Comparison of ENCODE assay signal across 20 cellular contexts in the genomic region with DNA sequence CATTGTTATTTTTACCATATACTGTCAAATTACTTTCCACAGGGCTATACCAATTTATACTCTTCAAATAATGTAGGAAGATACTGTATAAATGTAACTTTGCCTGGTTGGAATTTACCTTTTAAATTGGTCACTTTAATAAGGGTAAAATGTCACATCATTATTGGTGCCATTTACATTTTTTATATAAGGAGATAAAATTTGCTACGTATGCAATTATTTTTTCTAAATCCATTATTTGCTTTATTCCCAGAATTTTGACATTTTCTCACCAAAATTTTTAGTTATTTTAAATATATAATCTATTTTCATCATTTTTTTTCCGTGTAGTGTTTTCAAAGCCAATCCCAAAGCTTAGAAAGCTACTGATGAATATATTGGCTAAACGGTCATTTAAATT.
A peak's percentile ranks its signal among the peaks of the same experiment; 100 is the strongest.
DNase-seq lines count a peak whose midpoint lies in the region; ATAC-seq, FAIRE-seq and TF ChIP-seq lines count a peak whose summit lies in the region.
"Had no signal": no experiment of that assay in that cellular context is flagged by ENCODE, and none has a peak within 500 bp of the region (broad histone marks: within the 10 kb centered on the region; RNA-seq: fewer than 3 reads in every experiment).

No MANE protein-coding gene starts in this region.

- H4K5ac ChIP-seq in IMR-90 (ENCODE audit: low read depth, low read length), result no peak overlapping the region

- no peak overlapping the region for H3K14ac ChIP-seq in IMR-90 (replicated peaks; ENCODE audit: low read depth, low read length)

- BruUV-seq in IMR-90 (replicated peaks; lab: Mats Ljungman, UMichigan), result no TSS peak

- in situ Hi-C loops in IMR-90 (cut with MboI; ENCODE audit: low sequenced_read_pairs), result no loop called here

- no peaks in the 10 kb centered on the region for H4K20me1 ChIP-seq in IMR-90 (ENCODE audit: insufficient read depth, low read length)
- H4K20me1 ChIP-seq: BLaER1 treated with 17β-estradiol and CSF1 and Interleukin-3, amounts not matched to agents 10 nM and 100 nM had no signal

- dilution Hi-C loops in IMR-90 (cut with HindIII; ENCODE audit: low sequenced_read_pairs, unreplicated experiment), result no loop called here

- H4K91ac ChIP-seq in IMR-90 (ENCODE audit: insufficient read depth, low read depth, low read length), result no peak overlapping the region

- no peaks in the 10 kb centered on the region for H3K79me1 ChIP-seq in IMR-90 (ENCODE audit: low read depth in 1 of 2, low read length in 2 of 2)

- DNase-seq in A549 (ENCODE audit: low read depth in 1 of 2, low spot score in 1 of 2) (no peak), IMR-90 (no peak), frontal cortex (ENCODE audit: low spot score in 2 of 2) (no peak), ureter (ENCODE audit: low spot score) (no peak)
- no peak for DNase-seq in activated CD4-positive, CD25-positive, alpha-beta regulatory T cell treated with anti-CD3 and anti-CD28 coated beads, Interleukin-2, amount 50 U/mL, for 72 hours
- DNase-seq: 8988T; AML-193; Caco-2; Calu3; CD4-positive, alpha-beta T cell; CD8-positive, alpha-beta T cell; DMS79 treated with DMSO at 0.1 percent for 48 hours; GF-D8 had no signal

- FAIRE-seq in A549 (lab: Jason Lieb, UNC) (no peak), frontal cortex (lab: Jason Lieb, UNC) (peak; percentile 3)
- FAIRE-seq: D721Med, G401.6, GM12891, GM19239 had no signal

- no peak for TF ChIP-seq EP300 in A549 (IDR thresholded peaks at IDR 0.05)

- no peak overlapping the region for H3K18ac ChIP-seq in IMR-90 (ENCODE audit: low read depth, low read length)

- H3K23ac ChIP-seq in IMR-90 (ENCODE audit: low read depth, low read length), result no peak overlapping the region

- H2BK15ac ChIP-seq in IMR-90 (ENCODE audit: low read depth, low read length), result no peak overlapping the region

- no peak overlapping the region for H4K8ac ChIP-seq in IMR-90 (ENCODE audit: low read depth in 2 of 2, low read length in 2 of 2)

- TF ChIP-seq POLR2A in A549 (IDR thresholded peaks at IDR 0.05; ENCODE audit: low read length), result no peak
- no peak for TF ChIP-seq POLR2A in IMR-90 (IDR thresholded peaks at IDR 0.05; ENCODE audit: low read depth, low read length)

- H3K27me3 ChIP-seq in IMR-90 (ENCODE audit: control insufficient read depth, insufficient read depth, low read length), result no peaks in the 10 kb centered on the region
- H3K27me3 ChIP-seq: BLaER1 treated with 17β-estradiol and CSF1 and Interleukin-3, amounts not matched to agents 10 nM and 100 nM had no signal

- no peak overlapping the region for H2AK5ac ChIP-seq in IMR-90 (ENCODE audit: low read depth, low read length)

- H2BK120ac ChIP-seq in IMR-90 (ENCODE audit: low read depth, low read length), result no peak overlapping the region

- H3K9ac ChIP-seq in IMR-90 (ENCODE audit: low read depth, low read length), result no peak overlapping the region
- H3K9ac ChIP-seq: BLaER1 treated with 17β-estradiol and CSF1 and Interleukin-3, amounts not matched to agents 10 nM and 100 nM had no signal

- H2AFZ ChIP-seq in IMR-90 (replicated peaks; ENCODE audit: low read length, poor library complexity), result no peak overlapping the region

- intact Hi-C loops in IMR-90 (cut with micrococcal nuclease), result no loop called here

- H3K56ac ChIP-seq in IMR-90 (ENCODE audit: extremely low read depth, insufficient read depth, low read length), result no peak overlapping the region

- no peaks in the 10 kb centered on the region for H3K9me1 ChIP-seq in IMR-90 (ENCODE audit: insufficient read depth, low read length)

- H3K4ac ChIP-seq in IMR-90 (ENCODE audit: low read depth, low read length), result no peak overlapping the region

- 46% methylated on average over 3 of the region's 3 CpGs for WGBS in A549 (ENCODE audit: missing lambda C conversion rate)
- WGBS in IMR-90 (ENCODE audit: extremely low coverage in 2 of 2, insufficient read length in 1 of 2), 2 experiments, result no CpG with 5 or more reads among the region's 3 CpGs

- H3K4me3 ChIP-seq in A549 (no peak overlapping the region), IMR-90 (ENCODE audit: insufficient read depth, low read depth, low read length) (no peak overlapping the region)
- H3K4me3 ChIP-seq: BLaER1 treated with 17β-estradiol and CSF1 and Interleukin-3, amounts not matched to agents 10 nM and 100 nM had no signal

- H3K4me1 ChIP-seq in A549 (no peaks in the 10 kb centered on the region), IMR-90 (ENCODE audit: control insufficient read depth, insufficient read depth, low read length) (no peaks in the 10 kb centered on the region)
- H3K4me1 ChIP-seq: BLaER1 treated with 17β-estradiol and CSF1 and Interleukin-3, amounts not matched to agents 10 nM and 100 nM; Caco-2 had no signal

- H3K4me2 ChIP-seq in A549, result no peak overlapping the region
- H3K4me2 ChIP-seq in IMR-90 (ENCODE audit: low read depth, low read length), result no peak overlapping the region
- H3K4me2 ChIP-seq: BLaER1 treated with 17β-estradiol and CSF1 and Interleukin-3, amounts not matched to agents 10 nM and 100 nM had no signal

- no peak overlapping the region for H2AK9ac ChIP-seq in IMR-90 (replicated peaks; ENCODE audit: low read depth, low read length, poor library complexity)

- POLR2A ChIA-PET in A549 (lab: Yijun Ruan, JAX) (no interaction called here), IMR-90 (lab: Charles Lee; ENCODE audit: unreplicated experiment) (no interaction called here)

- H2BK20ac ChIP-seq in IMR-90 (ENCODE audit: low read depth, low read length), result no peak overlapping the region

- TF ChIP-seq RAD21 in A549 (conservative IDR thresholded peaks at IDR 0.05 in 1 of 2, IDR thresholded peaks at IDR 0.05 in 1 of 2), result no peak
- no peak for TF ChIP-seq RAD21 in IMR-90 (IDR thresholded peaks at IDR 0.05; ENCODE audit: low read length)

- no peak for TF ChIP-seq CTCF in A549 (IDR thresholded peaks at IDR 0.05)
- no peak for TF ChIP-seq CTCF in IMR-90 (conservative IDR thresholded peaks at IDR 0.05; ENCODE audit: low read depth, low read length)

- H3K27ac ChIP-seq in A549 (no peak overlapping the region), IMR-90 (ENCODE audit: insufficient read depth, low read length) (no peak overlapping the region)
- H3K27ac ChIP-seq: BLaER1 treated with 17β-estradiol and CSF1 and Interleukin-3, amounts not matched to agents 10 nM and 100 nM; C4-2B had no signal

- H2BK5ac ChIP-seq in IMR-90 (ENCODE audit: low read depth, low read length, poor library complexity, severe bottlenecking), result no peak overlapping the region

- ATAC-seq in A549, result no peak
- ATAC-seq in IMR-90 (ENCODE audit: low read depth), result no peak
- ATAC-seq in HG02763 (IDR thresholded peaks at IDR 0.05; ENCODE audit: unreplicated experiment), result no peak
- ATAC-seq: CD8-positive, alpha-beta T cell had no signal

- CTCF ChIA-PET in A549 (lab: Yijun Ruan, JAX), result no interaction called here
- CTCF ChIA-PET in IMR-90 (lab: Yijun Ruan, JAX), result no interaction called here

- no peaks in the 10 kb centered on the region for H3K36me3 ChIP-seq in IMR-90 (ENCODE audit: control insufficient read depth, insufficient read depth, low read length)
- H3K36me3 ChIP-seq: BLaER1 treated with 17β-estradiol and CSF1 and Interleukin-3, amounts not matched to agents 10 nM and 100 nM had no signal

- H3K9me3 ChIP-seq in A549, result no peaks in the 10 kb centered on the region; the same call in 2 of the 3 replicates
- no peaks in the 10 kb centered on the region for H3K9me3 ChIP-seq in IMR-90 (ENCODE audit: control insufficient read depth, insufficient read depth, low read length)
- H3K9me3 ChIP-seq: BLaER1 treated with 17β-estradiol and CSF1 and Interleukin-3, amounts not matched to agents 10 nM and 100 nM had no signal

TF ChIP-seq in A549, 52 proteins besides CTCF, POLR2A, EP300 and RAD21:
- TF ChIP-seq RFX5 (IDR thresholded peaks at IDR 0.05) (no peak), MAFK (IDR thresholded peaks at IDR 0.05; ENCODE audit: partially characterized antibody) (peak; percentile 60), ZFP36 (IDR thresholded peaks at IDR 0.05; ENCODE audit: borderline replicate concordance, partially characterized antibody) (no peak)

TF ChIP-seq in IMR-90, 13 proteins besides CTCF, POLR2A, EP300 and RAD21:
- TF ChIP-seq, protein P1, sequence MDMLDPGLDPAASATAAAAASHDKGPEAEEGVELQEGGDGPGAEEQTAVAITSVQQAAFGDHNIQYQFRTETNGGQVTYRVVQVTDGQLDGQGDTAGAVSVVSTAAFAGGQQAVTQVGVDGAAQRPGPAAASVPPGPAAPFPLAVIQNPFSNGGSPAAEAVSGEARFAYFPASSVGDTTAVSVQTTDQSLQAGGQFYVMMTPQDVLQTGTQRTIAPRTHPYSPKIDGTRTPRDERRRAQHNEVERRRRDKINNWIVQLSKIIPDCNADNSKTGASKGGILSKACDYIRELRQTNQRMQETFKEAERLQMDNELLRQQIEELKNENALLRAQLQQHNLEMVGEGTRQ (IDR thresholded peaks at IDR 0.05; ENCODE audit: low read depth, low read length), result no peak
- TF ChIP-seq MAFK (IDR thresholded peaks at IDR 0.05; ENCODE audit: low read depth, low read length), result peak; percentile 67
